Comparison of ENCODE assay signal across 28 cellular contexts in genomic region chrX:49695276-49696180, GRCh38. TPM values are rescaled to one million over a fixed set of nuclear protein-coding genes. Genes with fewer than 3 reads are reported as not detected.
"Had no signal": no experiment of that assay in that cellular context is flagged by ENCODE, and none has a peak within 500 bp of the region (broad histone marks: within the 10 kb centered on the region; RNA-seq: fewer than 3 reads in every experiment).

A gene with protein sequence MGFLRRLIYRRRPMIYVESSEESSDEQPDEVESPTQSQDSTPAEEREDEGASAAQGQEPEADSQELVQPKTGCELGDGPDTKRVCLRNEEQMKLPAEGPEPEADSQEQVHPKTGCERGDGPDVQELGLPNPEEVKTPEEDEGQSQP (minus strand): TSS chrX:49695984. CDS start chrX:49694770, 1,214 bp downstream.

- H3K4me1 ChIP-seq: Peyer's patch, SJCRH30 had no signal

- DNase-seq: activated CD4-positive, alpha-beta T cell treated with anti-CD3 and anti-CD28 coated beads for 48 hours; activated CD4-positive, alpha-beta T cell treated with anti-CD3 and anti-CD28 coated beads, Interleukin-2, amount 50 U/mL, for 4 hours; activated CD4-positive, CD25-positive, alpha-beta regulatory T cell treated with anti-CD3 and anti-CD28 coated beads, Interleukin-2, amount 50 U/mL, for 72 hours; activated CD8-positive, alpha-beta T cell treated with anti-CD3 and anti-CD28 coated beads, Interleukin-2, amount 10 ng/mL, durations not matched to agents 7 days and 5 days; activated effector memory CD4-positive, alpha-beta T cell treated with anti-CD3 and anti-CD28 coated beads, Interleukin-2, amount 50 U/mL, for 16 hours; activated naive CD4-positive, alpha-beta T cell treated with anti-CD3 and anti-CD28 coated beads for 36 hours; activated T-cell treated with anti-CD3 and anti-CD28 coated beads, Interleukin-2, amount 50 U/mL, for 24 hours; amygdala; MG63; MV-4-11; NCI-H1092 treated with DMSO at 0.1 percent for 48 hours; NCI-H1417 treated with DMSO at 0.1 percent for 48 hours; NCI-H1694; NCI-H2029; NCI-H2107; NCI-H2171 treated with DMSO at 0.1 percent for 48 hours; NCI-H226; NCI-H526; NCI-H82; OCI-M1; Peyer's patch; Right ventricle myocardium superior; SJCRH30 had no signal

- FAIRE-seq: astrocyte had no signal

- H3K4me3 ChIP-seq: MG63, Peyer's patch, SJCRH30 had no signal

- H3K9me3 ChIP-seq: MG63, Peyer's patch, SJCRH30 had no signal

- H3K27me3 ChIP-seq: MG63, Peyer's patch, SJCRH30 had no signal

- H3K27ac ChIP-seq: Peyer's patch, RWPE1, SJCRH30 had no signal

- H3K36me3 ChIP-seq: MG63, Peyer's patch, SJCRH30 had no signal

RNA-seq across cellular contexts. Expression of the gene that starts here (rescaled TPM):
- total RNA-seq: activated CD8-positive, alpha-beta T cell treated with anti-CD3 and anti-CD28 coated beads, Interleukin-2, amount 10 ng/mL, durations not matched to agents 7 days and 5 days; activated naive CD4-positive, alpha-beta T cell treated with anti-CD3 and anti-CD28 coated beads for 36 hours; activated T-helper 1 cell treated with anti-CD3 and anti-CD28 coated beads, Interleukin-12 subunit alpha, Interleukin-12 subunit beta, Interleukin-2, Interleukin-4 antibody, amounts not matched to agents 30 ng/mL and 10 ng/mL and 1 ng/mL, durations not matched to agents 14 hours and 24 hours and 36 hours; astrocyte; NCI-H460; Peyer's patch; Right ventricle myocardium superior; SJCRH30; WTC11 had no signal
